ENCODE assay signal across 9 cellular contexts in genomic region chr10:51878695-51879094, GRCh38.
DNase-seq lines count a peak whose midpoint lies in the region; ATAC-seq and TF ChIP-seq lines count a peak whose summit lies in the region.
"Had no signal": no experiment of that assay in that cellular context is flagged by ENCODE, and none has a peak within 500 bp of the region (broad histone marks: within the 10 kb centered on the region; RNA-seq: fewer than 3 reads in every experiment).

No MANE protein-coding gene starts in this region.

- BruUV-seq in A673 (replicated peaks; lab: Mats Ljungman, UMichigan) = no TSS peak

- intact Hi-C loops in A673 (cut with micrococcal nuclease; ENCODE audit: unreplicated experiment) (no loop called here), esophagus squamous epithelium (cut with DNase I) (no loop called here)

- CTCF ChIA-PET in A673 (lab: Charles Lee) = no interaction called here

- H3K4me1 ChIP-seq in A673 (ENCODE audit: insufficient read depth, low read length, poor library complexity, severe bottlenecking) (no peaks in the 10 kb centered on the region), esophagus squamous epithelium (peaks cover 0 to 15% (median 6%) of the 10 kb centered on the region in 3 donors)

- TF ChIP-seq POLR2A in esophagus squamous epithelium (IDR thresholded peaks at IDR 0.05) = no peak

- no peaks in the 10 kb centered on the region for H3K9me3 ChIP-seq in A673 (ENCODE audit: low read depth, low read length, poor library complexity, severe bottlenecking)
- no peaks in the 10 kb centered on the region for H3K9me3 ChIP-seq in esophagus squamous epithelium

- TF ChIP-seq CTCF in A673 (conservative IDR thresholded peaks at IDR 0.05; ENCODE audit: low read depth, low read length) (no peak), esophagus squamous epithelium (IDR thresholded peaks at IDR 0.05) (no peak)

- H3K27ac ChIP-seq in A673 (ENCODE audit: low read depth, low read length, poor library complexity, severe bottlenecking) = no peak overlapping the region
- H3K27ac ChIP-seq in esophagus squamous epithelium = peak overlapping the region; percentile 15 to 67 (median 42)

- peak; percentile 1 for DNase-seq in A673 (ENCODE audit: low spot score)
- no peak for DNase-seq in esophagus squamous epithelium (lab: John Stamatoyannopoulos, UW)
- DNase-seq in KBM-7 = no peak
- DNase-seq in COLO668 (lab: John Stamatoyannopoulos, UW; ENCODE audit: unreplicated experiment) = no peak
- no peak for DNase-seq in NCI-H1048 (lab: John Stamatoyannopoulos, UW)
- no peak for DNase-seq in GDM1 (lab: John Stamatoyannopoulos, UW)
- DNase-seq: NCI-H1417 treated with DMSO at 0.1 percent for 48 hours had no signal

- peak; percentile 6 for ATAC-seq in GM21367 (IDR thresholded peaks at IDR 0.05; ENCODE audit: unreplicated experiment)
- ATAC-seq in HG03378 (IDR thresholded peaks at IDR 0.05; ENCODE audit: unreplicated experiment) = peak; percentile 4

- H3K36me3 ChIP-seq in A673 (ENCODE audit: insufficient read depth, low read length, poor library complexity, severe bottlenecking) (no peaks in the 10 kb centered on the region), esophagus squamous epithelium (no peaks in the 10 kb centered on the region)

- POLR2A ChIA-PET in A673 (lab: Charles Lee; ENCODE audit: low non-redundant PET) = no interaction called here

- H3K4me3 ChIP-seq in A673 (ENCODE audit: low read depth, low read length, poor library complexity, severe bottlenecking) (no peak overlapping the region), esophagus squamous epithelium (peak overlapping the region in 1 of 4 donors; percentile 4)

- H3K27me3 ChIP-seq in A673 (replicated peaks; ENCODE audit: insufficient read depth, low read depth, low read length, poor library complexity) (no peaks in the 10 kb centered on the region), esophagus squamous epithelium (no peaks in the 10 kb centered on the region)

- in situ Hi-C loops in KBM-7 (cut with MboI; ENCODE audit: low pct_unique_long_range_greater_than_20kb, low sequenced_read_pairs) = no loop called here
